10 cellular contexts compared by ENCODE assay signal in genomic region chr5:119385136-119386128, GRCh38. TPM values are rescaled to one million over a fixed set of nuclear protein-coding genes. Genes with fewer than 3 reads are reported as not detected.
A peak's percentile ranks its signal among the peaks of the same experiment; 100 is the strongest.
DNase-seq lines count a peak whose midpoint lies in the region; ATAC-seq and TF ChIP-seq lines count a peak whose summit lies in the region.
"Had no signal": no experiment of that assay in that cellular context is flagged by ENCODE, and none has a peak within 500 bp of the region (broad histone marks: within the 10 kb centered on the region; RNA-seq: fewer than 3 reads in every experiment).

No MANE protein-coding gene starts in this region.

- peak overlapping the region; percentile 71 to 98 for H3K27ac Mint-ChIP-seq in natural killer cell treated with Interleukin-12 subunit alpha and Interleukin-12 subunit beta and Interleukin-15 and Interleukin-18, amount 100 ng/mL, for 72 hours

- CTCF ChIA-PET in HEK293 (lab: Yijun Ruan, JAX), result no interaction called here

- ATAC-seq in GM18873 (IDR thresholded peaks at IDR 0.05; ENCODE audit: low FRiP score, unreplicated experiment), result peak; percentile 41
- ATAC-seq in natural killer cell treated with Interleukin-12 subunit alpha and Interleukin-12 subunit beta and Interleukin-15 and Interleukin-18, amount 100 ng/mL, for 72 hours, result no peak
- no peak for ATAC-seq in activated CD4-positive, CD25-positive, alpha-beta regulatory T cell treated with anti-CD3 and anti-CD28 coated beads, Interleukin-2, amount 50 U/mL, for 24 hours

- H3K27ac ChIP-seq in HEK293 (ENCODE audit: extremely low read depth, low read depth, low read length), result no peak overlapping the region
- H3K27ac ChIP-seq in SK-N-MC, result peak overlapping the region; percentile 39; the same call in 1 of the 2 replicates
- H3K27ac ChIP-seq: breast epithelium had no signal

- H3K9ac ChIP-seq in SK-N-MC (ENCODE audit: insufficient read length), result no peak overlapping the region

- peaks cover 66 to 77% of the 10 kb centered on the region in 2 donors for H3K4me1 Mint-ChIP-seq in natural killer cell treated with Interleukin-12 subunit alpha and Interleukin-12 subunit beta and Interleukin-15 and Interleukin-18, amount 100 ng/mL, for 72 hours (ENCODE audit: low read depth in 2 of 2)

- H3K27me3 Mint-ChIP-seq in natural killer cell treated with Interleukin-12 subunit alpha and Interleukin-12 subunit beta and Interleukin-15 and Interleukin-18, amount 100 ng/mL, for 72 hours, result no peaks in the 10 kb centered on the region

- no peak for DNase-seq in SK-N-MC (ENCODE audit: low read depth, low spot score)
- no peak for DNase-seq in natural killer cell treated with Interleukin-12 subunit alpha and Interleukin-12 subunit beta and Interleukin-15 and Interleukin-18, amount 100 ng/mL, for 72 hours (ENCODE audit: low spot score)
- no peak for DNase-seq in BE2C
- DNase-seq in NK-92 (lab: John Stamatoyannopoulos, UW; ENCODE audit: unreplicated experiment), result no peak
- DNase-seq in activated CD8-positive, alpha-beta memory T cell treated with anti-CD3 and anti-CD28 coated beads for 24 hours, result no peak
- DNase-seq: NCI-H446 treated with DMSO at 0.1 percent for 48 hours had no signal

- H3K36me3 ChIP-seq in HEK293 (ENCODE audit: control insufficient read depth in 2 of 2, insufficient read depth in 1 of 2, low read length in 2 of 2) (no peaks in the 10 kb centered on the region), SK-N-MC (ENCODE audit: insufficient read depth, low read length) (no peaks in the 10 kb centered on the region), BE2C (no peaks in the 10 kb centered on the region)
- H3K36me3 ChIP-seq: breast epithelium had no signal

- no peaks in the 10 kb centered on the region for H3K9me3 Mint-ChIP-seq in natural killer cell treated with Interleukin-12 subunit alpha and Interleukin-12 subunit beta and Interleukin-15 and Interleukin-18, amount 100 ng/mL, for 72 hours

- H3K9me3 ChIP-seq in HEK293 (ENCODE audit: control insufficient read depth, insufficient read depth, low read depth, low read length), result no peaks in the 10 kb centered on the region
- no peaks in the 10 kb centered on the region for H3K9me3 ChIP-seq in SK-N-MC (ENCODE audit: low read depth, low read length)
- H3K9me3 ChIP-seq in BE2C, result no peaks in the 10 kb centered on the region
- H3K9me3 ChIP-seq: breast epithelium had no signal

- no peak overlapping the region for H3K4me3 ChIP-seq in HEK293 (ENCODE audit: low read depth, low read length)
- H3K4me3 ChIP-seq in SK-N-MC, result no peak overlapping the region
- no peak overlapping the region for H3K4me3 ChIP-seq in BE2C (ENCODE audit: low read depth, low read length)
- H3K4me3 ChIP-seq: breast epithelium had no signal

- POLR2A ChIA-PET in HEK293 (lab: Yijun Ruan, JAX), result no interaction called here

- H3K36me3 Mint-ChIP-seq in natural killer cell treated with Interleukin-12 subunit alpha and Interleukin-12 subunit beta and Interleukin-15 and Interleukin-18, amount 100 ng/mL, for 72 hours, result peaks cover 26% of the 10 kb centered on the region

- H3K4me3 Mint-ChIP-seq in natural killer cell treated with Interleukin-12 subunit alpha and Interleukin-12 subunit beta and Interleukin-15 and Interleukin-18, amount 100 ng/mL, for 72 hours, result peak overlapping the region; percentile 44

- TF ChIP-seq CTCF in HEK293 (tag by site-specific recombination; IDR thresholded peaks at IDR 0.05) (no peak), BE2C (IDR thresholded peaks at IDR 0.05; ENCODE audit: low read depth, low read length) (no peak)

- H3K27me3 ChIP-seq in BE2C, result no peaks in the 10 kb centered on the region
- H3K27me3 ChIP-seq: breast epithelium had no signal

- H3K4me1 ChIP-seq in HEK293 (ENCODE audit: control insufficient read depth, insufficient read depth, low read length) (peaks cover 32% of the 10 kb centered on the region), BE2C (no peaks in the 10 kb centered on the region)

TF ChIP-seq in HEK293, 187 proteins besides CTCF, POLR2A, EP300 and RAD21:
- TF ChIP-seq ZNF175 (tag by site-specific recombination; IDR thresholded peaks at IDR 0.05), result no peak
- peak; percentile 73 for TF ChIP-seq ZIC2 (tag by site-specific recombination; IDR thresholded peaks at IDR 0.05)
- peak; percentile 26; the same call in 1 of the 2 replicates for TF ChIP-seq PRDM6 (tag by site-specific recombination; IDR thresholded peaks at IDR 0.05)
- TF ChIP-seq FEZF1 (tag by site-specific recombination; IDR thresholded peaks at IDR 0.05), result peak; percentile 60; the same call in 1 of the 2 replicates

RNA-seq across cellular contexts. Expression of gene TNFAIP8, which starts 29.6 kb away (rescaled TPM):
- total RNA-seq in natural killer cell treated with Interleukin-12 subunit alpha and Interleukin-12 subunit beta and Interleukin-15 and Interleukin-18, amount 100 ng/mL, for 72 hours, result 100 to 1,000 TPM; 131 to 333 TPM
- not detected for polyA plus RNA-seq in BE2C (2012; ENCODE audit: insufficient read depth, insufficient read length, low read depth)
